7 cellular contexts compared by ENCODE assay signal in the genomic region with DNA sequence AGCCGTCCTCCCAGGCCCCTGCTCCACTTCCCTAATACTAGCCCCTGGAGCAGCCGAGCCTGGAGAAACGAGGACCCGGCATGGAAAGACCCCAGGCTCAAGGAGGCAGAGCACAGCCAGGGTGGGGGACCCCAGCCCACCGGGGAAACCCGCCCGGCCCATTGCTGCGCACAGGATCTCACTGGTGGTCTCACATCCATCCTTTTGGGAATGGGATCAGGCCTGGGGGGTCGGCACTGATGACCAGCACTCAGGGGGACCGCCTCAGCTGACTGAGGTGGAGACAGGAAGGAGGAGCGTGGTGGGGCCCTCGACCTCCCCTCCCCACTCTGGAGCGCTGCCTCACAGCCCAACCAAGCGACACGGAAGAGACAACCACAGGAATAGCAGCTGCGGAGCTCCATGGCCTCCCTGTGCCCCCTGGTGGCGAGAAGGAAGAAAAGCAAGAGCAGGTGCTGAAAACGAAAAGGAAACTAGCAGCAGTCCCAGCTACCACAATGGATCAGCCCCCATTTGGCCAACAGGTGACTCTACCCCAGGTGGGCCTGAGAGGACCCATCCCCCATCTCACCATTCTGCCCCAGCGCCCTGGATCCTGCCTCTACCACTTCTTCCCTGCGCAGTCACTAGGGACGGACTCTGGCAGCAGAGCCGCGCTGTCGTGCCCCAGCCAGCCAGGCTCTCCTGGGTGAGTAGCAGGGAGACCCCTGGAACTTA. TPM values are rescaled to one million over a fixed set of nuclear protein-coding genes. Genes with fewer than 3 reads are reported as not detected.
DNase-seq lines count a peak whose midpoint lies in the region; ATAC-seq and TF ChIP-seq lines count a peak whose summit lies in the region.
"Not testable (repeated sequence)": the region's sequence is repeated elsewhere in the genome, so short reads cannot be mapped to it uniquely, and the experiment has no call there.

No MANE protein-coding gene starts in this region.

- intact Hi-C loops in ascending aorta (cut with DNase I) = loop anchor here (2.0 to 5.0 kb wide), 3 partner anchors 37 to 246 kb away; no protein-coding TSS in a partner anchor

- peak overlapping the region; percentile 25 to 55 for H3K4me3 ChIP-seq in ascending aorta

- ATAC-seq in GM18499 (IDR thresholded peaks at IDR 0.05; ENCODE audit: insufficient read depth, unreplicated experiment) (peak; percentile 74), HG02938 (IDR thresholded peaks at IDR 0.05; ENCODE audit: unreplicated experiment) (peak; percentile 82)

- TF ChIP-seq CTCF in ascending aorta (IDR thresholded peaks at IDR 0.05) = peak; percentile 23 to 71 (median 62)

- not testable (repeated sequence) for H3K36me3 ChIP-seq in ascending aorta

- peak; percentile 31 for DNase-seq in NCI-H146 treated with DMSO at 0.1 percent for 48 hours (lab: John Stamatoyannopoulos, UW; ENCODE audit: unreplicated experiment)
- peak; percentile 27 for DNase-seq in T-helper 22 cell (ENCODE audit: low read depth)
- DNase-seq in ascending aorta (ENCODE audit: low spot score in 2 of 2) = peak in 1 of 2 donors; percentile 79
- DNase-seq in hepatic stellate cell (ENCODE audit: low spot score) = peak; percentile 62
- DNase-seq in retina = peak; percentile 89

- H3K9me3 ChIP-seq in ascending aorta = not testable (repeated sequence)

- peaks cover 0 to 16% of the 10 kb centered on the region in 2 donors for H3K4me1 ChIP-seq in ascending aorta

- H3K27me3 ChIP-seq in ascending aorta = not testable (repeated sequence)

- H3K27ac ChIP-seq in ascending aorta = not testable (repeated sequence)

RNA-seq across cellular contexts. Expression of gene TNS1, which starts 31.9 kb away (rescaled TPM):
- total RNA-seq in ascending aorta = 1,334 TPM

RNA-seq across cellular contexts. Expression of gene RUFY4, which starts 34.4 kb away (rescaled TPM):
- not detected for total RNA-seq in ascending aorta
